Comparison of ENCODE assay signal across 23 cellular contexts in the genomic region with DNA sequence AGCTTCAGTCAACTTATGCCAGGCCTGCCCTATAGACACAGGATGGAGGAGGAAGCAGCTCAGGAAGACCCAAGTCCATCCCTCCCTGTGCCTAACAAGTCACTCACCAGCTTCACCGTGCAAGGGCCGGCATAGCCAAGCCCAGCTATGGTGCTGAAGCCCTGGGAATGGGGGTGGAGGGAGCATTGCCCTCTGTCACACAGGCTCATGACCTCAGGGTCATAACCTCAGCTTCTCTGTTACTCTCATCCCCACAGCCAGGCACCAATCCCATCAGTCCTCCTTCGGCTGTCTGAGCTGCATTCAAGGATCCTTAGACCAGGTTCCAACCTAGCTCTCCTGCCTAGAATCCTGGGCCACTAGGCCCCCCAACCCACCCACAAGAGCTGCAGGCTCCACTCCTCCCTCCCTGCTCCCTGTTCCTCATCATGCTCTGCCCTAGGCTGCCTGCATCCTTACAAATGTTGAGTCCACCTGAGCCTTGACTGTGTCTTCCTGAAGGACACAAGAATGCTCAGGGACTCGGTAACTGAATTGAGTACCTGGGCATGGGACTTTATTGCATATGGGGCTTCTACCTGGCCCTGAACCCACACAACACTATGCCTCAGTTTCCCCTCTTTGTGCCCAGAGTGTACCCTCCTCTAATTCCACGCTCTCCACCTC. TPM values are rescaled to one million over a fixed set of nuclear protein-coding genes. Genes with fewer than 3 reads are reported as not detected.
A peak's percentile ranks its signal among the peaks of the same experiment; 100 is the strongest.
DNase-seq lines count a peak whose midpoint lies in the region; ATAC-seq and TF ChIP-seq lines count a peak whose summit lies in the region.
"Had no signal": no experiment of that assay in that cellular context is flagged by ENCODE, and none has a peak within 500 bp of the region (broad histone marks: within the 10 kb centered on the region; RNA-seq: fewer than 3 reads in every experiment).

No MANE protein-coding gene starts in this region.

- H3K27ac Mint-ChIP-seq in T-helper 2 cell treated with Interferon-gamma antibody and Interleukin-4, amounts not matched to agents 5 μg/mL and 100 μg/mL, for 36 hours = peak overlapping the region; percentile 23
- H3K27ac Mint-ChIP-seq in central memory CD8-positive, alpha-beta T cell (ENCODE audit: low read depth) = peak overlapping the region; percentile 91
- H3K27ac Mint-ChIP-seq in nephron progenitor cell = peak overlapping the region; percentile 19
- H3K27ac Mint-ChIP-seq: endodermal cell had no signal

- H3K4me1 Mint-ChIP-seq in T-helper 2 cell treated with Interferon-gamma antibody and Interleukin-4, amounts not matched to agents 5 μg/mL and 100 μg/mL, for 36 hours (ENCODE audit: low read depth) = peaks cover 20% of the 10 kb centered on the region
- H3K4me1 Mint-ChIP-seq in central memory CD8-positive, alpha-beta T cell = peaks cover 54% of the 10 kb centered on the region
- peaks cover 30% of the 10 kb centered on the region for H3K4me1 Mint-ChIP-seq in nephron progenitor cell

- H3K36me3 ChIP-seq in body of pancreas (replicated peaks in 1 of 2; ENCODE audit: insufficient read depth in 1 of 2, low read depth in 2 of 2) (no peaks in the 10 kb centered on the region), tibial artery (no peaks in the 10 kb centered on the region)
- H3K36me3 ChIP-seq: prostate gland, upper lobe of left lung had no signal

- no peak for DNase-seq in T-helper 2 cell treated with Interferon-gamma antibody and Interleukin-4, amounts not matched to agents 5 μg/mL and 100 μg/mL, for 36 hours (ENCODE audit: low spot score)
- DNase-seq in T-helper 2 cell (no peak), HL-60 (ENCODE audit: low read depth in 1 of 2, low spot score in 1 of 2) (no peak), nephron progenitor cell (peak; percentile 30), body of pancreas (no peak), tibial artery (no peak)
- no peak for DNase-seq in central memory CD8-positive, alpha-beta T cell (ENCODE audit: low spot score in 2 of 2)
- DNase-seq in stimulated activated CD4-positive, alpha-beta T cell treated with anti-CD3 and anti-CD28 coated beads, Interleukin-1b, Interleukin-23, amount 100 ng/mL, for 48 hours = no peak
- DNase-seq: activated CD4-positive, alpha-beta T cell treated with anti-CD3 and anti-CD28 coated beads, Interleukin-2, amount 50 U/mL, for 1 hour; activated naive CD4-positive, alpha-beta T cell treated with anti-CD3 and anti-CD28 coated beads, Interleukin-2, amount 50 U/mL, for 16 hours; endodermal cell; mesendoderm; NCI-H2029; NCI-H345; PC-3; SHP77 treated with DMSO at 0.1 percent for 48 hours; small intestine; stimulated activated CD4-positive, alpha-beta T cell treated with anti-CD3 and anti-CD28 coated beads, Interleukin-4, amount 100 ng/mL, for 1 hour; upper lobe of left lung had no signal

- peaks cover 2% of the 10 kb centered on the region for H3K27me3 Mint-ChIP-seq in T-helper 2 cell treated with Interferon-gamma antibody and Interleukin-4, amounts not matched to agents 5 μg/mL and 100 μg/mL, for 36 hours (ENCODE audit: low read depth)
- H3K27me3 Mint-ChIP-seq in central memory CD8-positive, alpha-beta T cell = no peaks in the 10 kb centered on the region
- H3K27me3 Mint-ChIP-seq in nephron progenitor cell (ENCODE audit: low read depth, poor library complexity) = peaks cover 7% of the 10 kb centered on the region

- no peaks in the 10 kb centered on the region for H3K9me3 ChIP-seq in body of pancreas
- H3K9me3 ChIP-seq in tibial artery = no peaks in the 10 kb centered on the region
- H3K9me3 ChIP-seq: prostate gland, upper lobe of left lung had no signal

- WGBS in body of pancreas, 2 donors = 72 to 81% methylated on average over 5 of the region's 5 CpGs

- intact Hi-C loops in body of pancreas (cut with DNase I) (no loop called here), tibial artery (cut with DNase I; ENCODE audit: low total_unique reads) (no loop called here)

- no peak overlapping the region for H3K4me3 Mint-ChIP-seq in T-helper 2 cell treated with Interferon-gamma antibody and Interleukin-4, amounts not matched to agents 5 μg/mL and 100 μg/mL, for 36 hours
- peak overlapping the region; percentile 96 for H3K4me3 Mint-ChIP-seq in central memory CD8-positive, alpha-beta T cell
- H3K4me3 Mint-ChIP-seq in nephron progenitor cell = no peak overlapping the region
- H3K4me3 Mint-ChIP-seq: endodermal cell had no signal

- H3K27me3 ChIP-seq in HL-60 (ENCODE audit: insufficient read depth, poor library complexity, severe bottlenecking) (no peaks in the 10 kb centered on the region), body of pancreas (no peaks in the 10 kb centered on the region), tibial artery (no peaks in the 10 kb centered on the region)
- H3K27me3 ChIP-seq: upper lobe of left lung had no signal

- no peaks in the 10 kb centered on the region for H3K36me3 Mint-ChIP-seq in T-helper 2 cell treated with Interferon-gamma antibody and Interleukin-4, amounts not matched to agents 5 μg/mL and 100 μg/mL, for 36 hours (ENCODE audit: low read depth)
- peaks cover 8% of the 10 kb centered on the region for H3K36me3 Mint-ChIP-seq in central memory CD8-positive, alpha-beta T cell (ENCODE audit: insufficient read depth)
- H3K36me3 Mint-ChIP-seq in nephron progenitor cell (ENCODE audit: low read depth) = no peaks in the 10 kb centered on the region

- TF ChIP-seq POLR2A in body of pancreas (IDR thresholded peaks at IDR 0.05) = no peak

- H3K27ac ChIP-seq in HL-60 (replicated peaks) (peak overlapping the region; percentile 93), body of pancreas (no peak overlapping the region), tibial artery (no peak overlapping the region)
- H3K27ac ChIP-seq: prostate gland had no signal

- H3K4me1 ChIP-seq in body of pancreas (no peaks in the 10 kb centered on the region), tibial artery (no peaks in the 10 kb centered on the region)
- H3K4me1 ChIP-seq: prostate gland had no signal

- no peaks in the 10 kb centered on the region for H3K9me3 Mint-ChIP-seq in T-helper 2 cell treated with Interferon-gamma antibody and Interleukin-4, amounts not matched to agents 5 μg/mL and 100 μg/mL, for 36 hours
- H3K9me3 Mint-ChIP-seq in central memory CD8-positive, alpha-beta T cell = no peaks in the 10 kb centered on the region
- H3K9me3 Mint-ChIP-seq in nephron progenitor cell = no peaks in the 10 kb centered on the region
- H3K9me3 Mint-ChIP-seq: endodermal cell had no signal

- ATAC-seq in central memory CD8-positive, alpha-beta T cell (replicated peaks; ENCODE audit: extremely low read depth, poor library complexity, severe bottlenecking) = no peak
- no peak for ATAC-seq in body of pancreas
- ATAC-seq: PC-3 had no signal

- TF ChIP-seq CTCF in HL-60 (IDR thresholded peaks at IDR 0.05; ENCODE audit: insufficient read depth, low read length) = no peak
- TF ChIP-seq CTCF in nephron progenitor cell (IDR thresholded peaks at IDR 0.05) = no peak
- no peak for TF ChIP-seq CTCF in body of pancreas (IDR thresholded peaks at IDR 0.05)
- TF ChIP-seq CTCF in tibial artery (IDR thresholded peaks at IDR 0.05) = no peak

- peak overlapping the region; percentile 64 for H3K4me3 ChIP-seq in HL-60 (replicated peaks; ENCODE audit: insufficient read depth, low read length)
- H3K4me3 ChIP-seq in body of pancreas = no peak overlapping the region
- no peak overlapping the region for H3K4me3 ChIP-seq in tibial artery
- H3K4me3 ChIP-seq: prostate gland had no signal

RNA-seq across cellular contexts. Expression of a gene that starts 1.7 kb away (rescaled TPM):
- total RNA-seq in body of pancreas = 1 to 10 TPM in 1 of 2 donors, under 1 TPM in 1; 0.33 to 1.8 TPM
- total RNA-seq: A172, fibroblast of lung, glomerular endothelial cell, PC-3 had no signal

RNA-seq across cellular contexts. Expression of a gene that starts 24.0 kb away (rescaled TPM):
- total RNA-seq in body of pancreas = 1 to 10 TPM; 5.9 to 8.6 TPM
- total RNA-seq: A172, fibroblast of lung, glomerular endothelial cell, PC-3 had no signal

Comparison
In these comparisons a context has a peak if more than half of its experiments do, and no peak if none do; other contexts are left out.
1. H3K27ac Mint-ChIP-seq: peak in every context shown above with its lines; median percentile 91 in central memory CD8-positive, alpha-beta T cell; 23 in T-helper 2 cell treated with Interferon-gamma antibody and Interleukin-4, amounts not matched to agents 5 μg/mL and 100 μg/mL, for 36 hours; 19 in nephron progenitor cell.